16 cellular contexts compared by ENCODE assay signal in genomic region chr5:146620031-146620662, GRCh38.
"Had no signal": no experiment of that assay in that cellular context is flagged by ENCODE, and none has a peak within 500 bp of the region (broad histone marks: within the 10 kb centered on the region; RNA-seq: fewer than 3 reads in every experiment).

No MANE protein-coding gene starts in this region.

- FAIRE-seq: frontal cortex, TTC549 had no signal

- H3K27ac Mint-ChIP-seq: activated CD4-positive, alpha-beta T cell treated with anti-CD3 and anti-CD28 coated beads, Interleukin-2, amount 10 ng/mL, durations not matched to agents 24 days and 14 days; activated CD8-positive, alpha-beta T cell treated with anti-CD3 and anti-CD28 coated beads, Interleukin-2, amount 10 ng/mL, durations not matched to agents 7 days and 5 days; activated naive CD4-positive, alpha-beta T cell treated with anti-CD3 and anti-CD28 coated beads, Interleukin-2, amount 50 U/mL, for 72 hours; naive thymus-derived CD8-positive, alpha-beta T cell; stimulated activated effector memory CD8-positive, alpha-beta T cell treated with anti-CD3 and anti-CD28 coated beads, Interleukin-12 subunit alpha, Interleukin-12 subunit beta, amount 100 ng/mL, for 72 hours; WTC11 had no signal

- H3K36me3 ChIP-seq: thyroid gland had no signal

- H3K27me3 ChIP-seq: thyroid gland had no signal

- H3K9me3 ChIP-seq: thyroid gland had no signal

- H3K4me1 ChIP-seq: thyroid gland had no signal

- H3K4me3 ChIP-seq: thyroid gland had no signal

- H3K27me3 Mint-ChIP-seq: activated CD4-positive, alpha-beta T cell treated with anti-CD3 and anti-CD28 coated beads, Interleukin-2, amount 10 ng/mL, durations not matched to agents 24 days and 14 days; central memory CD8-positive, alpha-beta T cell had no signal

- H3K27ac ChIP-seq: thyroid gland had no signal

- ATAC-seq: activated CD8-positive, alpha-beta T cell treated with anti-CD3 and anti-CD28 coated beads, Interleukin-2, amount 10 ng/mL, durations not matched to agents 7 days and 5 days; activated naive CD4-positive, alpha-beta T cell treated with anti-CD3 and anti-CD28 coated beads, Interleukin-2, amount 50 U/mL, for 72 hours; left ventricle myocardium superior; naive thymus-derived CD8-positive, alpha-beta T cell; stimulated activated effector memory CD8-positive, alpha-beta T cell treated with anti-CD3 and anti-CD28 coated beads, Interleukin-12 subunit alpha, Interleukin-12 subunit beta, amount 100 ng/mL, for 72 hours had no signal

- H3K4me3 Mint-ChIP-seq: activated CD4-positive, alpha-beta T cell treated with anti-CD3 and anti-CD28 coated beads, Interleukin-2, amount 10 ng/mL, durations not matched to agents 24 days and 14 days; activated CD8-positive, alpha-beta T cell treated with anti-CD3 and anti-CD28 coated beads, Interleukin-2, amount 10 ng/mL, durations not matched to agents 7 days and 5 days; central memory CD8-positive, alpha-beta T cell; naive thymus-derived CD8-positive, alpha-beta T cell; stimulated activated effector memory CD8-positive, alpha-beta T cell treated with anti-CD3 and anti-CD28 coated beads, Interleukin-12 subunit alpha, Interleukin-12 subunit beta, amount 100 ng/mL, for 72 hours; WTC11 had no signal

- DNase-seq: activated CD4-positive, alpha-beta T cell treated with anti-CD3 and anti-CD28 coated beads, Interleukin-2, amount 10 ng/mL, durations not matched to agents 24 days and 14 days; activated CD8-positive, alpha-beta memory T cell treated with anti-CD3 and anti-CD28 coated beads, Interleukin-2, amount 50 U/mL, for 4 hours; activated CD8-positive, alpha-beta T cell treated with anti-CD3 and anti-CD28 coated beads, Interleukin-2, amount 10 ng/mL, durations not matched to agents 7 days and 5 days; activated effector memory CD4-positive, alpha-beta T cell treated with anti-CD3 and anti-CD28 coated beads, Interleukin-2, amount 50 U/mL, for 16 hours; activated T-cell treated with anti-CD3 and anti-CD28 coated beads, Interleukin-2, amount 50 U/mL, for 48 hours; kidney glomerular epithelial cell; left ventricle myocardium superior; mesenchymal stem cell; naive thymus-derived CD8-positive, alpha-beta T cell; thyroid gland had no signal

- H3K36me3 Mint-ChIP-seq: activated naive CD4-positive, alpha-beta T cell treated with anti-CD3 and anti-CD28 coated beads, Interleukin-2, amount 50 U/mL, for 72 hours; stimulated activated effector memory CD8-positive, alpha-beta T cell treated with anti-CD3 and anti-CD28 coated beads, Interleukin-12 subunit alpha, Interleukin-12 subunit beta, amount 100 ng/mL, for 72 hours had no signal

- H3K4me1 Mint-ChIP-seq: activated CD4-positive, alpha-beta T cell treated with anti-CD3 and anti-CD28 coated beads, Interleukin-2, amount 10 ng/mL, durations not matched to agents 24 days and 14 days; central memory CD8-positive, alpha-beta T cell; naive thymus-derived CD8-positive, alpha-beta T cell had no signal
